24 cellular contexts compared by ENCODE assay signal in the genomic region with DNA sequence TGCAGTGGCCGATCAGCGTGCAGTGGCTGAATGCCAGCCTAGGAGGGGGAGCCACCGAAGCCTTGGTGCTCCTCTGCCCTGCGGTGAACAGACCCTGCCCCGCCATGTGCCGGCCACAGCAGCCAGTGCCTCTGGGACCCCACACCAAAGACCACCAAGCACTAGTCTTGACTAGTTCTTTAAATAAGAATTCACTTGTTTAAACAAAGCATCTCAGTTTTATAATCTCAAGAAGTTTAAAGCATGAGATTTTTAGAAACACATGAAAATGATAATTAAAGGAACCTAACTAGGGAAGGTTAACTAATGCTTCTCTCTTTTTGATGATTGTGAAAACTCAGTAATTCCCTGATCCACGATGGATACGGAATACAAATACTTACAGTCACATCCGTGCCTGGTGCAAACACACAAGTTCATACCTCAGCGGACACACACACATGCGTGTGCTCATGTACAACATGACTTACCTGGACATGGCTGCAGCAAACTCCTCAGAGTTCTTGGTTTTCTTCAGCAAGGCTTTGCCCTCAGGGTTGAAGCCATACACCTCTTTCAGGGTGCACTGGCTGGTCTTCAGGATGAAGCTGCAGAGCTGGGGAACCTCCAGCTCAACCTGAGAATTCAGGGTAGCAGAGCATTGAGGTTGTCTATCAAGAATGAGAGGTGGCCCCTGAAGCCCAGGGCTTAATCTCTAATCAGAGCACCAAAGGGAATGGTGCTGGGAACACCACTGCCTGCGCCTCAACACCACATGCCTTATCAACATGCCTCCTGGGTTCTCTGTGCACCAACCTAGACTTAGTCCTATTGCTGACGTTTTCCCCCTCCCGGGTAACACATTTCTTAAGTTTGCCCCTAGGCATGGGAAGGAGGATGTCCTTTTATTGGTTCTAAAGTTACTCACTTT. TPM values are rescaled to one million over a fixed set of nuclear protein-coding genes. Genes with fewer than 3 reads are reported as not detected.
"Had no signal": no experiment of that assay in that cellular context is flagged by ENCODE, and none has a peak within 500 bp of the region (broad histone marks: within the 10 kb centered on the region; RNA-seq: fewer than 3 reads in every experiment).

No MANE protein-coding gene starts in this region.

- ATAC-seq: activated CD4-positive, alpha-beta T cell treated with anti-CD3 and anti-CD28 coated beads for 36 hours; activated CD8-positive, alpha-beta memory T cell treated with anti-CD3 and anti-CD28 coated beads, Interleukin-2, amount 10 ng/mL, durations not matched to agents 7 days and 5 days; activated CD8-positive, alpha-beta T cell treated with anti-CD3 and anti-CD28 coated beads, Interleukin-2, amount 10 ng/mL, durations not matched to agents 7 days and 5 days; activated naive CD4-positive, alpha-beta T cell treated with anti-CD3 and anti-CD28 coated beads, Interleukin-2, amount 50 U/mL, for 72 hours; activated T-cell treated with anti-CD3 and anti-CD28 coated beads, Interleukin-2, amount 50 U/mL, for 72 hours; foreskin keratinocyte; left colon; natural killer cell treated with Interleukin-12 subunit alpha and Interleukin-12 subunit beta and Interleukin-15 and Interleukin-18, amount 100 ng/mL, for 72 hours; stimulated activated memory B cell treated with anti-CD40 and anti-IgM and Interleukin-4, amounts not matched to agents 10 μg/mL and 1 μg/mL and 100 μg/mL, for 72 hours had no signal

- H3K36me3 ChIP-seq: colonic mucosa, neutrophil, stomach, tibial nerve had no signal

- DNase-seq: activated CD4-positive, alpha-beta T cell treated with anti-CD3 and anti-CD28 coated beads for 36 hours; activated CD4-positive, CD25-positive, alpha-beta regulatory T cell; activated CD8-positive, alpha-beta memory T cell treated with anti-CD3 and anti-CD28 coated beads, Interleukin-2, amount 10 ng/mL, durations not matched to agents 7 days and 5 days; activated CD8-positive, alpha-beta T cell treated with anti-CD3 and anti-CD28 coated beads, Interleukin-2, amount 10 ng/mL, durations not matched to agents 7 days and 5 days; activated naive CD4-positive, alpha-beta T cell; activated T-cell treated with anti-CD3 and anti-CD28 coated beads for 4 hours; activated T-cell treated with anti-CD3 and anti-CD28 coated beads, Interleukin-2, amount 50 U/mL, for 72 hours; colonic mucosa; foreskin keratinocyte; left colon; mesendoderm; stimulated activated CD4-positive, alpha-beta T cell treated with anti-CD3 and anti-CD28 coated beads, Interleukin-1b, Interleukin-23, amount 100 ng/mL, for 48 hours; stimulated activated CD4-positive, alpha-beta T cell treated with anti-CD3 and anti-CD28 coated beads, Interleukin-4, amount 100 ng/mL, for 4 hours; stimulated activated CD8-positive, alpha-beta memory T cell treated with anti-CD3 and anti-CD28 coated beads, Interleukin-4, amount 100 ng/mL, for 48 hours; stomach had no signal

- H3K36me3 Mint-ChIP-seq: activated CD8-positive, alpha-beta memory T cell treated with anti-CD3 and anti-CD28 coated beads, Interleukin-2, amount 10 ng/mL, durations not matched to agents 7 days and 5 days; activated naive CD4-positive, alpha-beta T cell treated with anti-CD3 and anti-CD28 coated beads, Interleukin-2, amount 50 U/mL, for 72 hours; natural killer cell treated with Interleukin-12 subunit alpha and Interleukin-12 subunit beta and Interleukin-15 and Interleukin-18, amount 100 ng/mL, for 72 hours; stimulated activated memory B cell treated with anti-CD40 and anti-IgM and Interleukin-4, amounts not matched to agents 10 μg/mL and 1 μg/mL and 100 μg/mL, for 72 hours had no signal

- H3K4me1 ChIP-seq: foreskin keratinocyte had no signal

- H3K27ac Mint-ChIP-seq: activated CD4-positive, alpha-beta T cell treated with anti-CD3 and anti-CD28 coated beads for 36 hours; activated CD8-positive, alpha-beta memory T cell treated with anti-CD3 and anti-CD28 coated beads, Interleukin-2, amount 10 ng/mL, durations not matched to agents 7 days and 5 days; activated CD8-positive, alpha-beta T cell treated with anti-CD3 and anti-CD28 coated beads, Interleukin-2, amount 10 ng/mL, durations not matched to agents 7 days and 5 days; activated naive CD4-positive, alpha-beta T cell treated with anti-CD3 and anti-CD28 coated beads, Interleukin-2, amount 50 U/mL, for 72 hours; activated T-cell treated with anti-CD3 and anti-CD28 coated beads, Interleukin-2, amount 50 U/mL, for 72 hours; natural killer cell treated with Interleukin-12 subunit alpha and Interleukin-12 subunit beta and Interleukin-15 and Interleukin-18, amount 100 ng/mL, for 72 hours; stimulated activated memory B cell treated with anti-CD40 and anti-IgM and Interleukin-4, amounts not matched to agents 10 μg/mL and 1 μg/mL and 100 μg/mL, for 72 hours had no signal

- H3K27ac ChIP-seq: colonic mucosa, foreskin keratinocyte, neutrophil, stomach had no signal

- H3K4me3 Mint-ChIP-seq: activated CD4-positive, alpha-beta T cell treated with anti-CD3 and anti-CD28 coated beads for 36 hours; activated CD8-positive, alpha-beta memory T cell treated with anti-CD3 and anti-CD28 coated beads, Interleukin-2, amount 10 ng/mL, durations not matched to agents 7 days and 5 days; activated CD8-positive, alpha-beta T cell treated with anti-CD3 and anti-CD28 coated beads, Interleukin-2, amount 10 ng/mL, durations not matched to agents 7 days and 5 days; activated T-cell treated with anti-CD3 and anti-CD28 coated beads, Interleukin-2, amount 50 U/mL, for 72 hours; natural killer cell treated with Interleukin-12 subunit alpha and Interleukin-12 subunit beta and Interleukin-15 and Interleukin-18, amount 100 ng/mL, for 72 hours; stimulated activated memory B cell treated with anti-CD40 and anti-IgM and Interleukin-4, amounts not matched to agents 10 μg/mL and 1 μg/mL and 100 μg/mL, for 72 hours had no signal

- H3K9me3 Mint-ChIP-seq: activated naive CD4-positive, alpha-beta T cell treated with anti-CD3 and anti-CD28 coated beads, Interleukin-2, amount 50 U/mL, for 72 hours; activated T-cell treated with anti-CD3 and anti-CD28 coated beads, Interleukin-2, amount 50 U/mL, for 72 hours; natural killer cell treated with Interleukin-12 subunit alpha and Interleukin-12 subunit beta and Interleukin-15 and Interleukin-18, amount 100 ng/mL, for 72 hours; stimulated activated memory B cell treated with anti-CD40 and anti-IgM and Interleukin-4, amounts not matched to agents 10 μg/mL and 1 μg/mL and 100 μg/mL, for 72 hours had no signal

- H3K4me3 ChIP-seq: colonic mucosa, lung, smooth muscle cell, stomach, tibial nerve had no signal

- H3K4me2 ChIP-seq: smooth muscle cell had no signal

- H3K9me3 ChIP-seq: colonic mucosa, neutrophil, stomach, tibial nerve had no signal

- H3K27me3 ChIP-seq: tibial nerve had no signal

RNA-seq across cellular contexts. Expression of gene APOB, which starts 3.1 kb away (rescaled TPM):
- total RNA-seq: activated CD4-positive, alpha-beta T cell treated with anti-CD3 and anti-CD28 coated beads for 36 hours; activated CD8-positive, alpha-beta memory T cell treated with anti-CD3 and anti-CD28 coated beads, Interleukin-2, amount 10 ng/mL, durations not matched to agents 7 days and 5 days; activated CD8-positive, alpha-beta T cell treated with anti-CD3 and anti-CD28 coated beads, Interleukin-2, amount 10 ng/mL, durations not matched to agents 7 days and 5 days; activated naive CD4-positive, alpha-beta T cell treated with anti-CD3 and anti-CD28 coated beads, Interleukin-2, amount 50 U/mL, for 72 hours; activated T-cell treated with anti-CD3 and anti-CD28 coated beads, Interleukin-2, amount 50 U/mL, for 72 hours; foreskin keratinocyte; mononuclear cell; natural killer cell treated with Interleukin-12 subunit alpha and Interleukin-12 subunit beta and Interleukin-15 and Interleukin-18, amount 100 ng/mL, for 72 hours; T-helper 1 cell treated with Interleukin-12 subunit alpha and Interleukin-12 subunit beta and Interleukin-4 antibody, amounts not matched to agents 30 ng/mL and 1 ng/mL, for 36 hours had no signal
